12 cellular contexts compared by ENCODE assay signal in genomic region chr18:59141294-59142068, GRCh38. TPM values are rescaled to one million over a fixed set of nuclear protein-coding genes. Genes with fewer than 3 reads are reported as not detected.
A peak's percentile ranks its signal among the peaks of the same experiment; 100 is the strongest.
DNase-seq lines count a peak whose midpoint lies in the region; ATAC-seq, FAIRE-seq and TF ChIP-seq lines count a peak whose summit lies in the region.
"Had no signal": no experiment of that assay in that cellular context is flagged by ENCODE, and none has a peak within 500 bp of the region (broad histone marks: within the 10 kb centered on the region; RNA-seq: fewer than 3 reads in every experiment).

No MANE protein-coding gene starts in this region.

- no peaks in the 10 kb centered on the region for H4K20me1 ChIP-seq in GM12878 (ENCODE audit: control insufficient read depth, insufficient read depth)
- H4K20me1 ChIP-seq in osteoblast (ENCODE audit: insufficient read depth, low read length) = no peaks in the 10 kb centered on the region
- H4K20me1 ChIP-seq in GM23248 (ENCODE audit: insufficient read depth) = no peaks in the 10 kb centered on the region

- BruUV-seq in GM12878 (replicated peaks; lab: Mats Ljungman, UMichigan) = no TSS peak

- H3K4me2 ChIP-seq in GM12878 (ENCODE audit: control insufficient read depth, insufficient read depth) (peak overlapping the region; percentile 81), osteoblast (ENCODE audit: insufficient read depth, low read length) (no peak overlapping the region), GM23248 (ENCODE audit: unreplicated experiment) (no peak overlapping the region)

- no peak for TF ChIP-seq RAD21 in GM12878 (IDR thresholded peaks at IDR 0.05; ENCODE audit: insufficient read depth, low read depth, low read length)

- POLR2A ChIA-PET in GM12878 (lab: Charles Lee) = interaction anchor here (0.5 to 1.4 kb wide), 9 partner anchors 8 to 1065 kb away, joined by 3 to 6 read pairs (median 4); partner anchors contain the start of gene LMAN1

- intact Hi-C loops in GM12878 (cut with micrococcal nuclease; ENCODE audit: unreplicated experiment) = loop anchor here (2.0 to 10.0 kb wide), 4 partner anchors 169 to 693 kb away; partner anchors contain the start of gene LMAN1

- RAD21 ChIA-PET in GM12878 (lab: Charles Lee; ENCODE audit: unreplicated experiment) = interaction anchor here (1.1 to 3.2 kb wide), 8 partner anchors 8 to 469 kb away, joined by 3 to 9 read pairs (median 6); no protein-coding TSS in a partner anchor

- H3K9me3 ChIP-seq in GM12878 (replicated peaks; ENCODE audit: control insufficient read depth, insufficient read depth, low read length) (no peaks in the 10 kb centered on the region), osteoblast (ENCODE audit: low read depth, low read length) (no peaks in the 10 kb centered on the region), GM23248 (ENCODE audit: low read depth) (no peaks in the 10 kb centered on the region)

- TF ChIP-seq CTCF in GM12875 (IDR thresholded peaks at IDR 0.05; ENCODE audit: borderline replicate concordance, insufficient read depth, low read depth, low read length) = no peak
- TF ChIP-seq CTCF in GM12878 (IDR thresholded peaks at IDR 0.05 in 2 of 3, conservative IDR thresholded peaks at IDR 0.05 in 1 of 3; ENCODE audit: control insufficient read depth in 2 of 3, extremely low read depth in 1 of 3, insufficient read depth in 1 of 3, low read depth in 3 of 3, low read length in 3 of 3) = no peak
- no peak for TF ChIP-seq CTCF in osteoblast (IDR thresholded peaks at IDR 0.05; ENCODE audit: extremely low read depth, low read depth, low read length)

- peak; percentile 10 for ATAC-seq in GM12878
- no peak for ATAC-seq in GM21367 (IDR thresholded peaks at IDR 0.05; ENCODE audit: unreplicated experiment)

- 0% methylated on average over 1 of the region's 1 CpG for WGBS in GM12878 (ENCODE audit: insufficient coverage, insufficient replicate concordance, low lambda C conversion rate, missing lambda C conversion rate)
- 41 to 68% methylated on average over 1 of the region's 1 CpG for WGBS in GM23248 (ENCODE audit: low coverage in 1 of 2, low lambda C conversion rate in 2 of 2, missing lambda C conversion rate in 2 of 2), 2 experiments

- peaks cover 12% of the 10 kb centered on the region for H3K4me1 ChIP-seq in GM12878 (ENCODE audit: control insufficient read depth, insufficient read depth, low read length)
- peaks cover 8% of the 10 kb centered on the region for H3K4me1 ChIP-seq in osteoblast (ENCODE audit: insufficient read depth, low read length)
- no peaks in the 10 kb centered on the region for H3K4me1 ChIP-seq in GM23248 (ENCODE audit: insufficient read depth)

- H3K9me2 ChIP-seq in GM23248 (ENCODE audit: insufficient read depth) = no peaks in the 10 kb centered on the region

- H3F3A ChIP-seq in GM23248 (ENCODE audit: insufficient read depth) = peaks cover 3% of the 10 kb centered on the region; the same call in 1 of the 2 replicates

- CTCF ChIA-PET in GM12878 (lab: Yijun Ruan, JAX) = interaction anchor here (0.6 to 4.8 kb wide), 8 partner anchors 11 to 482 kb away, joined by 3 to 22 read pairs (median 4); no protein-coding TSS in a partner anchor

- DNase-seq in NCI-H2107 treated with DMSO at 0.1 percent for 48 hours (lab: John Stamatoyannopoulos, UW; ENCODE audit: unreplicated experiment) (peak; percentile 85), GM12878 (ENCODE audit: low read depth, low spot score) (no peak), osteoblast (ENCODE audit: insufficient read length, low spot score, missing footprints) (peak; percentile 31), SKM-1 (lab: John Stamatoyannopoulos, UW; ENCODE audit: unreplicated experiment) (no peak), GM23248 (no peak), SW 1271 (lab: John Stamatoyannopoulos, UW) (no peak)
- DNase-seq: activated CD4-positive, alpha-beta T cell treated with anti-CD3 and anti-CD28 coated beads, Interleukin-2, amount 50 U/mL, for 1 hour; occipital lobe had no signal

- H3K27me3 ChIP-seq in GM12878 (replicated peaks in 1 of 2; ENCODE audit: control insufficient read depth in 2 of 2, insufficient read depth in 2 of 2, low read length in 1 of 2) (no peaks in the 10 kb centered on the region), osteoblast (ENCODE audit: insufficient read depth, low read length) (peaks cover 12% of the 10 kb centered on the region), GM23248 (replicated peaks; ENCODE audit: insufficient read depth) (no peaks in the 10 kb centered on the region)

- FAIRE-seq in GM12878 (lab: Jason Lieb, UNC) = peak; percentile 62
- FAIRE-seq: HTR-8/SVneo had no signal

- peaks cover 70% of the 10 kb centered on the region for H3K79me2 ChIP-seq in GM12878 (ENCODE audit: control insufficient read depth, insufficient read depth, low read length)
- H3K79me2 ChIP-seq in osteoblast (ENCODE audit: insufficient read depth, low read length) = peaks cover 7% of the 10 kb centered on the region
- H3K79me2 ChIP-seq in GM23248 (ENCODE audit: insufficient read depth) = no peaks in the 10 kb centered on the region

- no peak for TF ChIP-seq POLR2A in GM12878 (IDR thresholded peaks at IDR 0.05; ENCODE audit: low read depth, low read length)

- peak overlapping the region; percentile 97 for H3K9ac ChIP-seq in GM12878 (ENCODE audit: control insufficient read depth, insufficient read depth, low read length)
- H3K9ac ChIP-seq in GM23248 = no peak overlapping the region

- H3K4me3 ChIP-seq in GM12875 (ENCODE audit: low read depth, low read length) (peak overlapping the region; percentile 64), GM12878 (peak overlapping the region; percentile 93), osteoblast (ENCODE audit: insufficient read depth, low read length) (no peak overlapping the region), GM23248 (no peak overlapping the region)

- H3K36me3 ChIP-seq in GM12878 (ENCODE audit: control insufficient read depth in 2 of 2, insufficient read depth in 2 of 2, low read length in 1 of 2) (no peaks in the 10 kb centered on the region), osteoblast (ENCODE audit: insufficient read depth, low read length) (no peaks in the 10 kb centered on the region), GM23248 (ENCODE audit: low read depth) (no peaks in the 10 kb centered on the region)

- TF ChIP-seq EP300 in GM12878 (IDR thresholded peaks at IDR 0.05; ENCODE audit: borderline replicate concordance in 1 of 2, control insufficient read depth in 1 of 2, low read depth in 2 of 2, low read length in 2 of 2) = no peak

- H3K27ac ChIP-seq in GM12878 (ENCODE audit: control insufficient read depth, insufficient read depth) (peak overlapping the region; percentile 98), osteoblast (ENCODE audit: low read depth, low read length) (no peak overlapping the region), GM23248 (no peak overlapping the region)
- H3K27ac ChIP-seq: epithelial cell of prostate had no signal

- H2AFZ ChIP-seq in GM12878 (ENCODE audit: control insufficient read depth, low read depth, low read length) (peak overlapping the region; percentile 18; the same call in 1 of the 2 replicates), osteoblast (ENCODE audit: low read length) (no peak overlapping the region), GM23248 (no peak overlapping the region)

- SMC1A ChIA-PET in GM12878 (lab: Charles Lee; ENCODE audit: uncharacterized antibody, unreplicated experiment) = interaction anchor here (0.9 to 1.9 kb wide), 14 partner anchors 11 to 603 kb away, joined by 3 to 8 read pairs (median 4); partner anchors contain the start of gene LMAN1

- in situ Hi-C loops in GM12878 (cut with MboI) = no loop called here
- in situ Hi-C loops in GM23248 (cut with MboI) = no loop called here

TF ChIP-seq in GM12878, 131 proteins besides CTCF, POLR2A, EP300 and RAD21 (continues in another document):
- TF ChIP-seq, protein P1, sequence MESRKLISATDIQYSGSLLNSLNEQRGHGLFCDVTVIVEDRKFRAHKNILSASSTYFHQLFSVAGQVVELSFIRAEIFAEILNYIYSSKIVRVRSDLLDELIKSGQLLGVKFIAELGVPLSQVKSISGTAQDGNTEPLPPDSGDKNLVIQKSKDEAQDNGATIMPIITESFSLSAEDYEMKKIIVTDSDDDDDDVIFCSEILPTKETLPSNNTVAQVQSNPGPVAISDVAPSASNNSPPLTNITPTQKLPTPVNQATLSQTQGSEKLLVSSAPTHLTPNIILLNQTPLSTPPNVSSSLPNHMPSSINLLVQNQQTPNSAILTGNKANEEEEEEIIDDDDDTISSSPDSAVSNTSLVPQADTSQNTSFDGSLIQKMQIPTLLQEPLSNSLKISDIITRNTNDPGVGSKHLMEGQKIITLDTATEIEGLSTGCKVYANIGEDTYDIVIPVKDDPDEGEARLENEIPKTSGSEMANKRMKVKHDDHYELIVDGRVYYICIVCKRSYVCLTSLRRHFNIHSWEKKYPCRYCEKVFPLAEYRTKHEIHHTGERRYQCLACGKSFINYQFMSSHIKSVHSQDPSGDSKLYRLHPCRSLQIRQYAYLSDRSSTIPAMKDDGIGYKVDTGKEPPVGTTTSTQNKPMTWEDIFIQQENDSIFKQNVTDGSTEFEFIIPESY (IDR thresholded peaks at IDR 0.05) = no peak
- TF ChIP-seq POLR2AphosphoS5 (IDR thresholded peaks at IDR 0.05; ENCODE audit: low read length) (peak; percentile 69; the same call in 1 of the 2 replicates), TCF7 (IDR thresholded peaks at IDR 0.05; ENCODE audit: borderline replicate concordance) (no peak), ZNF384 (IDR thresholded peaks at IDR 0.05; ENCODE audit: borderline replicate concordance, low read depth, low read length) (peak; percentile 34; the same call in 1 of the 2 replicates), PML (IDR thresholded peaks at IDR 0.05; ENCODE audit: low read length) (0 out of 2 replicates have a peak, but pooled peaks have one; percentile 15)

RNA-seq across cellular contexts. Expression of gene SEC11C, which starts 1.8 kb away (rescaled TPM):
- total RNA-seq in GM12878 (2013; cell fraction: nucleolus; rRNA removed) = 63.2 and 65.8 TPM in 2 replicates
- total RNA-seq in GM12878 (2014; rRNA removed) = 125 and 144 TPM in 2 replicates
- total RNA-seq in GM12878 (2014; rRNA removed; fragmentation: Illumina TruSeq; extraction: Trizol) = 233 and 253 TPM in 2 replicates
- total RNA-seq in GM12878 (2021) = 124 and 125 TPM in 2 replicates
- polyA plus RNA-seq in GM12878 (2011; ENCODE audit: low read depth) = 83.4 TPM
- polyA plus RNA-seq in GM12878 (2011; rRNA removed) = 165 and 279 TPM in 2 replicates
- 73.7 and 116 TPM in 2 replicates for polyA plus RNA-seq in GM12878 (2011; cell fraction: cytosol; rRNA removed)
- polyA plus RNA-seq in GM12878 (2011; cell fraction: nucleus; rRNA removed) = 41.6 and 54.7 TPM in 2 replicates
- polyA plus RNA-seq in GM12878 (2012) = 193 and 256 TPM in 2 replicates
- 180 and 183 TPM in 2 replicates for polyA plus RNA-seq in GM12878 (2014; fragmentation: Illumina TruSeq; extraction: Trizol)
- 100 to 1,000 TPM; 213 to 304 TPM for polyA plus RNA-seq in GM12878 (2014; fragmentation: Nextera tagmentation; extraction: Ambion mirVana)
- 189 and 210 TPM in 2 replicates for polyA plus RNA-seq in GM12878 (2014; rRNA removed)
- 100 to 1,000 TPM; 606 to 649 TPM for polyA plus RNA-seq in GM12878 (2016; fragmentation: Nextera tagmentation; extraction: Ambion mirVana)
- polyA minus RNA-seq in GM12878 (2011; rRNA and poly(A)+ RNA removed) = 24.7 and 28.9 TPM in 2 replicates
- 23.4 and 23.9 TPM in 2 replicates for polyA minus RNA-seq in GM12878 (2011; cell fraction: cytosol; rRNA and poly(A)+ RNA removed)
- 9.4 and 13.0 TPM in 2 replicates for polyA minus RNA-seq in GM12878 (2011; cell fraction: nucleus; rRNA and poly(A)+ RNA removed)
- total RNA-seq in osteoblast = 10.1 and 10.6 TPM in 2 replicates
- total RNA-seq in GM23248 (2014; rRNA removed; shearing (Covaris generic)) = 7.7 and 16.7 TPM in 2 replicates
- polyA plus RNA-seq in GM23248 (2016; fragmentation: Nextera tagmentation; extraction: Ambion mirVana) = 62.0 and 63.9 TPM in 2 replicates

Comparison
In these comparisons a context has a peak if more than half of its experiments do, and no peak if none do; other contexts are left out.
1. H3K4me3 ChIP-seq: peak in GM12875 (single experiment) and GM12878 (single experiment); none in osteoblast (single experiment) and GM23248 (single experiment).
2. DNase-seq: peak in NCI-H2107 treated with DMSO at 0.1 percent for 48 hours (single experiment) and osteoblast (single experiment); none in GM12878 (single experiment), SKM-1 (single experiment), GM23248 (single experiment) and SW 1271 (0 of 2).